In the genomic region with DNA sequence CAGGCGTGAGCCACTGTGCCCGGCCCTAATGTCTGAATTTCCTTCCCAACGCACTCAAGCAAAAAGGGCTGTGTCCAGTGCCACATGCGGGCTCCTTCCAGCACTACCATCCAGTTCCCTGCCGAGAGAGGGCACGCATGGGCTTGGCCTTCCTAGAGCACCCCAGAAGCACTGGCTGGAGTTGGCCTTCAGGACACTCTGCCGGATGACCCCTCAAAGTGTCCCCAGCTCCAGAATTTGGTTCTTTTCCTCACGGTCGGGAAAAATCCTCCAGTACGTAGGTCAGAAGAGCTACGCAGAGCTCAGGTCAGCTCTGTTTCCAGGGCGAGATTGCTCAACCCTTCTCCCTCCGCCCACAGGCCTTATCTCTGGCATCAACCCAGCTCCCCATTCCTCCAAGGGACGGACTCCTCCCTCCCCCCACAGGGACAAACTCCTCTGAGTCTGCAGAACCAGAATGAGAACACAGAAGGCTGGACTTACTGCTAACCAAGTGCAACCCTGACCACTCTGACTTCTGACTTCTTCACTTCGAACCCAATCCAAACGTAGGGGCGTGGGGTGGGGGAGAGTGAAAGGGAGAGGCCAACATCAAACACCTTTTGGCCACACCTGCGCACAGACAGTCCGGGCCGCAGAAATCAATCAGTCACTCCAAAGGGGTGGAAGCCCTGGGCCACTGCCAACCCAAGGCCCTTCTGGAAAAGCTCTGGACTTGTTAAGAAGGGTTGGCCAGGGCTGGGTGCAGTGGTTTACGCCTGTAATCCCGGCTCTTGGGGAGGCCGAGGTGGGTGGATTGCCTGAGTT, we compare ENCODE assay signal across 10 cellular contexts. TPM values are rescaled to one million over a fixed set of nuclear protein-coding genes. Genes with fewer than 3 reads are reported as not detected.
DNase-seq lines count a peak whose midpoint lies in the region; ATAC-seq and TF ChIP-seq lines count a peak whose summit lies in the region.
"Had no signal": no experiment of that assay in that cellular context is flagged by ENCODE, and none has a peak within 500 bp of the region (broad histone marks: within the 10 kb centered on the region; RNA-seq: fewer than 3 reads in every experiment).

No MANE protein-coding gene starts in this region.

- peaks cover 26% of the 10 kb centered on the region for H3K27me3 Mint-ChIP-seq in GM23338 (ENCODE audit: insufficient read depth, low read depth, poor library complexity)
- H3K27me3 Mint-ChIP-seq in WTC11 (ENCODE audit: low read depth): peaks cover 4% of the 10 kb centered on the region
- H3K27me3 Mint-ChIP-seq in stimulated activated naive CD8-positive, alpha-beta T cell treated with anti-CD3 and anti-CD28 coated beads, Interleukin-15, amount 100 ng/mL, for 72 hours: peaks cover 37% of the 10 kb centered on the region

- WGBS in heart left ventricle, 4 donors: 18 to 40% (median 22%) methylated on average over 22 to 23 of the region's 23 CpGs

- intact Hi-C loops in heart left ventricle (cut with DNase I): loop anchor here in 2 of 10 donors (2.0 to 10.0 kb wide), 2 partner anchors 15 to 53 kb away; no protein-coding TSS in a partner anchor

- H3K27ac Mint-ChIP-seq in GM23338 (peak overlapping the region; percentile 36; the same call in 1 of the 2 replicates), WTC11 (no peak overlapping the region)
- no peak overlapping the region for H3K27ac Mint-ChIP-seq in stimulated activated naive CD8-positive, alpha-beta T cell treated with anti-CD3 and anti-CD28 coated beads, Interleukin-15, amount 100 ng/mL, for 72 hours
- H3K27ac Mint-ChIP-seq: activated B cell treated with CpG ODN at 0.5 μM for 24 hours had no signal

- no peak overlapping the region for H2AFZ ChIP-seq in GM23338

- no peak overlapping the region; the same call in 2 of the 3 replicates for H3K4me3 Mint-ChIP-seq in GM23338
- no peak overlapping the region for H3K4me3 Mint-ChIP-seq in WTC11
- no peak overlapping the region for H3K4me3 Mint-ChIP-seq in stimulated activated naive CD8-positive, alpha-beta T cell treated with anti-CD3 and anti-CD28 coated beads, Interleukin-15, amount 100 ng/mL, for 72 hours
- H3K4me3 Mint-ChIP-seq: activated B cell treated with CpG ODN at 0.5 μM for 24 hours had no signal

- POLR2A ChIA-PET in WTC11 (lab: Charles Lee): interaction anchor here (0.6 kb wide), 1 partner anchor 626 kb away, joined by 3 read pairs; no protein-coding TSS in a partner anchor

- DNase-seq in GM23338 (ENCODE audit: low spot score) (no peak), WTC11 (ENCODE audit: low spot score) (no peak), heart left ventricle (peak; percentile 82 to 92 (median 88)), skeletal muscle cell (ENCODE audit: low read depth) (no peak), NCI-H510A treated with DMSO at 0.1 percent for 48 hours (lab: John Stamatoyannopoulos, UW) (no peak)
- DNase-seq in stimulated activated CD4-positive, alpha-beta T cell treated with anti-CD3 and anti-CD28 coated beads, Interleukin-1b, Interleukin-23, amount 100 ng/mL, for 48 hours: no peak
- DNase-seq in stimulated activated naive CD8-positive, alpha-beta T cell treated with anti-CD3 and anti-CD28 coated beads, Interleukin-15, amount 100 ng/mL, for 72 hours: no peak
- DNase-seq: activated B cell treated with CpG ODN at 0.5 μM for 24 hours, naive B cell had no signal

- H3K36me3 Mint-ChIP-seq in GM23338 (ENCODE audit: low read depth) (0 out of 3 replicates have a peak, but pooled peaks cover 2% of the 10 kb centered on the region), WTC11 (peaks cover 3% of the 10 kb centered on the region; the same call in 1 of the 2 replicates)
- H3K36me3 Mint-ChIP-seq: naive B cell had no signal

- no peaks in the 10 kb centered on the region for H4K20me1 ChIP-seq in GM23338 (replicated peaks; ENCODE audit: insufficient read depth)

- no peaks in the 10 kb centered on the region for H3K9me3 ChIP-seq in heart left ventricle

- ATAC-seq in GM23338: no peak
- ATAC-seq in WTC11: no peak
- ATAC-seq in heart left ventricle: peak in 3 of 4 donors; percentile 10 to 39 (median 23)
- no peak for ATAC-seq in HG03175 (IDR thresholded peaks at IDR 0.05; ENCODE audit: unreplicated experiment)
- no peak for ATAC-seq in stimulated activated naive CD8-positive, alpha-beta T cell treated with anti-CD3 and anti-CD28 coated beads, Interleukin-15, amount 100 ng/mL, for 72 hours

- H3K4me2 ChIP-seq in GM23338: no peak overlapping the region

- TF ChIP-seq CTCF in GM23338 (conservative IDR thresholded peaks at IDR 0.05; ENCODE audit: low read depth in 2 of 2) (no peak), WTC11 (IDR thresholded peaks at IDR 0.05) (no peak), heart left ventricle (IDR thresholded peaks at IDR 0.05) (no peak)

- no peaks in the 10 kb centered on the region for H3K9me2 ChIP-seq in GM23338 (ENCODE audit: insufficient read depth)

- H3K4me1 ChIP-seq in GM23338 (ENCODE audit: insufficient read depth) (peaks cover 39% of the 10 kb centered on the region), heart left ventricle (peaks cover 28 to 80% (median 72%) of the 10 kb centered on the region in 12 donors)

- H3K27ac ChIP-seq in GM23338 (ENCODE audit: low read depth) (no peak overlapping the region), heart left ventricle (peak overlapping the region; percentile 85 to 100 (median 98))

- peak in 1 of 2 donors; percentile 55 for TF ChIP-seq POLR2A in heart left ventricle (IDR thresholded peaks at IDR 0.05)

- H3K36me3 ChIP-seq in GM23338 (ENCODE audit: insufficient read depth) (no peaks in the 10 kb centered on the region), heart left ventricle (no peaks in the 10 kb centered on the region)

- H3K4me3 ChIP-seq in GM23338 (no peak overlapping the region), heart left ventricle (peak overlapping the region in 11 of 12 donors; percentile 87 to 100 (median 95)), skeletal muscle cell (ENCODE audit: low read depth, low read length) (peak overlapping the region; percentile 9)

- peaks cover 46% of the 10 kb centered on the region for H3K79me2 ChIP-seq in GM23338 (replicated peaks; ENCODE audit: insufficient read depth)

- H3F3A ChIP-seq in GM23338 (replicated peaks; ENCODE audit: low read depth): peaks cover 3% of the 10 kb centered on the region; the same call in 1 of the 2 replicates

- CTCF ChIA-PET in WTC11 (lab: Charles Lee): interaction anchor here (0.6 to 7.7 kb wide), 3 partner anchors 52 to 875 kb away, joined by 3 to 88 read pairs (median 3); no protein-coding TSS in a partner anchor

- peaks cover 39% of the 10 kb centered on the region for H3K4me1 Mint-ChIP-seq in GM23338
- peaks cover 39% of the 10 kb centered on the region for H3K4me1 Mint-ChIP-seq in WTC11
- H3K4me1 Mint-ChIP-seq in stimulated activated naive CD8-positive, alpha-beta T cell treated with anti-CD3 and anti-CD28 coated beads, Interleukin-15, amount 100 ng/mL, for 72 hours: peaks cover 10% of the 10 kb centered on the region

- H3K9me3 Mint-ChIP-seq in GM23338 (no peaks in the 10 kb centered on the region; the same call in 2 of the 3 replicates), WTC11 (no peaks in the 10 kb centered on the region)
- H3K9me3 Mint-ChIP-seq in stimulated activated naive CD8-positive, alpha-beta T cell treated with anti-CD3 and anti-CD28 coated beads, Interleukin-15, amount 100 ng/mL, for 72 hours: no peaks in the 10 kb centered on the region
- H3K9me3 Mint-ChIP-seq: activated B cell treated with CpG ODN at 0.5 μM for 24 hours, naive B cell had no signal

- H3K27me3 ChIP-seq in GM23338 (ENCODE audit: insufficient read depth) (peaks cover 12% of the 10 kb centered on the region), heart left ventricle (no peaks in the 10 kb centered on the region)

TF ChIP-seq in WTC11, 78 proteins besides CTCF, POLR2A, EP300 and RAD21:
- TF ChIP-seq GABPB1 (CRISPR knock-in tag; IDR thresholded peaks at IDR 0.05): peak; percentile 56; the same call in 1 of the 2 replicates
- no peak for TF ChIP-seq ZNF219 (CRISPR knock-in tag; IDR thresholded peaks at IDR 0.05; ENCODE audit: borderline replicate concordance)

RNA-seq across cellular contexts. Expression of a gene that starts 3.6 kb away (rescaled TPM):
- 16.2 and 19.9 TPM in 2 replicates for total RNA-seq in GM23338 (2014; rRNA removed; shearing (Covaris generic))
- polyA plus RNA-seq in GM23338 (2016; fragmentation: Nextera tagmentation; extraction: Ambion mirVana) (4.1 and 4.4 TPM in 2 replicates), heart left ventricle (10 to 100 TPM; 18.6 to 65.3 TPM)
- total RNA-seq in WTC11 (2021) (17.0 to 18.8 TPM (median 18.4 TPM) in 3 replicates), heart left ventricle (100 to 1,000 TPM in 1 of 9 donors, 10 to 100 TPM in 8; 21.8 to 103 (median 37.5) TPM)

RNA-seq across cellular contexts. Expression of a gene that starts 46.5 kb away (rescaled TPM):
- not detected in 2 replicates for total RNA-seq in GM23338 (2014; rRNA removed; shearing (Covaris generic))
- polyA plus RNA-seq in GM23338 (2016; fragmentation: Nextera tagmentation; extraction: Ambion mirVana) (not detected in 2 replicates), heart left ventricle (not detected)
- total RNA-seq in WTC11 (2021) (not detected in 3 replicates), heart left ventricle (not detected)
- total RNA-seq: activated B cell treated with CpG ODN at 0.5 μM for 24 hours had no signal

Comparison
In these comparisons a context has a peak if more than half of its experiments do, and no peak if none do; other contexts are left out.
1. ATAC-seq: peak in heart left ventricle (3 of 4); none in GM23338 (single experiment), WTC11 (single experiment), HG03175 (single experiment) and stimulated activated naive CD8-positive, alpha-beta T cell treated with anti-CD3 and anti-CD28 coated beads, Interleukin-15, amount 100 ng/mL, for 72 hours (single experiment).
2. DNase-seq: peak in heart left ventricle (5 of 5); none in GM23338 (single experiment), WTC11 (single experiment), skeletal muscle cell (single experiment), stimulated activated CD4-positive, alpha-beta T cell treated with anti-CD3 and anti-CD28 coated beads, Interleukin-1b, Interleukin-23, amount 100 ng/mL, for 48 hours (single experiment), stimulated activated naive CD8-positive, alpha-beta T cell treated with anti-CD3 and anti-CD28 coated beads, Interleukin-15, amount 100 ng/mL, for 72 hours (0 of 2) and NCI-H510A treated with DMSO at 0.1 percent for 48 hours (single experiment).